ENCODE assay signal across 1 cellular context in genomic region chr17:43025290-43025657, GRCh38.
TF ChIP-seq lines count a peak whose summit lies in the region.

No MANE protein-coding gene starts in this region.

TF ChIP-seq in H1, 55 proteins besides CTCF, POLR2A, EP300 and RAD21:
- TF ChIP-seq NANOG (IDR thresholded peaks at IDR 0.05; ENCODE audit: insufficient read depth, low read depth, low read length, poor library complexity, severe bottlenecking) (no peak), POU5F1 (IDR thresholded peaks at IDR 0.05; ENCODE audit: low read depth, low read length) (no peak), CBX8 (IDR thresholded peaks at IDR 0.05; ENCODE audit: borderline replicate concordance, low read depth, low read length) (no peak), USF2 (IDR thresholded peaks at IDR 0.05; ENCODE audit: low read length) (no peak), HDAC6 (IDR thresholded peaks at IDR 0.05; ENCODE audit: low read depth, low read length) (no peak), JUND (IDR thresholded peaks at IDR 0.05; ENCODE audit: low read length) (no peak), RFX5 (IDR thresholded peaks at IDR 0.05; ENCODE audit: borderline replicate concordance, low read depth, low read length) (no peak), SP1 (IDR thresholded peaks at IDR 0.05; ENCODE audit: low read depth, low read length) (no peak), CBX5 (IDR thresholded peaks at IDR 0.05; ENCODE audit: low read depth, low read length) (no peak), FOSL1 (IDR thresholded peaks at IDR 0.05; ENCODE audit: insufficient read depth, low read depth, low read length) (no peak), RXRA (IDR thresholded peaks at IDR 0.05; ENCODE audit: insufficient read depth, low read depth, low read length) (no peak), KDM4A (IDR thresholded peaks at IDR 0.05; ENCODE audit: low read depth, low read length, severe bottlenecking) (peak; percentile 35), KDM1A (IDR thresholded peaks at IDR 0.05; ENCODE audit: borderline replicate concordance, low read length) (no peak), BACH1 (IDR thresholded peaks at IDR 0.05; ENCODE audit: low read length) (no peak), SUZ12 (IDR thresholded peaks at IDR 0.05; ENCODE audit: low read length) (no peak), SAP30 (IDR thresholded peaks at IDR 0.05; ENCODE audit: insufficient read depth, insufficient replicate concordance, low read length) (no peak), BCL11A (IDR thresholded peaks at IDR 0.05; ENCODE audit: low read depth in 2 of 2, low read length in 2 of 2) (no peak), NRF1 (IDR thresholded peaks at IDR 0.05; ENCODE audit: low read depth, low read length) (no peak), CHD1 (IDR thresholded peaks at IDR 0.05; ENCODE audit: low read depth, low read length) (no peak), TEAD4 (IDR thresholded peaks at IDR 0.05; ENCODE audit: low read depth, low read length) (no peak), CREB1 (IDR thresholded peaks at IDR 0.05) (peak; percentile 38; the same call in 1 of the 2 replicates), JUN (IDR thresholded peaks at IDR 0.05; ENCODE audit: low read depth, low read length) (no peak), PHF8 (conservative IDR thresholded peaks at IDR 0.05; ENCODE audit: low read depth, low read length) (0 out of 2 replicates have a peak, but pooled peaks have one; percentile 19)
TF ChIP-seq in H1: peak in this region for 3.
